12 cellular contexts compared by ENCODE assay signal in genomic region chr2:203122317-203122998, GRCh38.
A peak's percentile ranks its signal among the peaks of the same experiment; 100 is the strongest.
DNase-seq lines count a peak whose midpoint lies in the region; ATAC-seq and TF ChIP-seq lines count a peak whose summit lies in the region.
"Had no signal": no experiment of that assay in that cellular context is flagged by ENCODE, and none has a peak within 500 bp of the region (broad histone marks: within the 10 kb centered on the region; RNA-seq: fewer than 3 reads in every experiment).

No MANE protein-coding gene starts in this region.

- DNase-seq in EL (peak; percentile 4), adrenal gland (no peak), iPS-NIHi11 (ENCODE audit: low spot score) (no peak), pons (ENCODE audit: low spot score) (no peak), NCI-H446 treated with DMSO at 0.1 percent for 48 hours (lab: John Stamatoyannopoulos, UW) (no peak)
- DNase-seq: activated naive CD8-positive, alpha-beta T cell treated with anti-CD3 and anti-CD28 coated beads, Interleukin-2, amount 50 U/mL, for 24 hours; small intestine had no signal

- TF ChIP-seq CTCF in adrenal gland (IDR thresholded peaks at IDR 0.05) (peak in 4 of 6 experiments; percentile 15 to 31 (median 24)), liver (IDR thresholded peaks at IDR 0.05; ENCODE audit: low read depth, low read length, missing input control) (peak; percentile 23)

- no peak for ATAC-seq in HG02571 (IDR thresholded peaks at IDR 0.05; ENCODE audit: unreplicated experiment)
- ATAC-seq: activated naive CD8-positive, alpha-beta T cell treated with anti-CD3 and anti-CD28 coated beads, Interleukin-2, amount 50 U/mL, for 24 hours; Panc1; stimulated activated effector memory CD8-positive, alpha-beta T cell treated with anti-CD3 and anti-CD28 coated beads, Interleukin-12 subunit alpha, Interleukin-12 subunit beta, amount 100 ng/mL, for 72 hours had no signal

- H3K9me3 ChIP-seq in adrenal gland (replicated peaks in 1 of 3) (no peaks in the 10 kb centered on the region), liver (ENCODE audit: control insufficient read depth in 4 of 4, low read length in 3 of 4) (no peaks in the 10 kb centered on the region)

- TF ChIP-seq POLR2A in adrenal gland (IDR thresholded peaks at IDR 0.05): no peak

- intact Hi-C loops in adrenal gland (cut with DNase I): no loop called here

- WGBS in adrenal gland, 4 donors: 77 to 86% (median 78%) methylated on average over 1 of the region's 1 CpG
- WGBS in liver: 20% methylated on average over 1 of the region's 1 CpG

- TF ChIP-seq RAD21 in Ishikawa (IDR thresholded peaks at IDR 0.05; ENCODE audit: low read depth) (peak; percentile 15; the same call in 1 of the 2 replicates), liver (IDR thresholded peaks at IDR 0.05) (peak; percentile 74 to 75)

- TF ChIP-seq EP300 in Ishikawa (IDR thresholded peaks at IDR 0.05; ENCODE audit: borderline replicate concordance): no peak

- H3K27ac ChIP-seq in adrenal gland (no peak overlapping the region), liver (ENCODE audit: low read depth in 1 of 2, low read length in 2 of 2) (peak overlapping the region in 1 of 2 donors; percentile 38)

- H3K9ac ChIP-seq in liver (ENCODE audit: low read depth in 1 of 2, low read length in 2 of 2): no peak overlapping the region

- H3K27me3 ChIP-seq in adrenal gland (no peaks in the 10 kb centered on the region), liver (ENCODE audit: control insufficient read depth in 4 of 4, insufficient read depth in 4 of 4, low read length in 3 of 4) (no peaks in the 10 kb centered on the region)

- H3K4me3 ChIP-seq in adrenal gland (no peak overlapping the region), liver (ENCODE audit: low read depth in 1 of 3, low read length in 3 of 3) (no peak overlapping the region)

- H3K36me3 ChIP-seq in adrenal gland (replicated peaks in 1 of 2) (peaks cover 0 to 4% of the 10 kb centered on the region in 2 donors), liver (ENCODE audit: control insufficient read depth in 4 of 4, insufficient read depth in 3 of 4, low read depth in 1 of 4, low read length in 3 of 4) (peaks cover 0 to 12% (median 5%) of the 10 kb centered on the region in 4 donors)

- H3K4me1 ChIP-seq in adrenal gland (replicated peaks in 1 of 2): no peaks in the 10 kb centered on the region
- peaks cover 0 to 8% (median 5%) of the 10 kb centered on the region in 4 donors for H3K4me1 ChIP-seq in liver (ENCODE audit: control insufficient read depth in 4 of 4, insufficient read depth in 4 of 4, low read length in 3 of 4)

TF ChIP-seq in Ishikawa, 13 proteins besides CTCF, POLR2A, EP300 and RAD21:
- TF ChIP-seq REST (IDR thresholded peaks at IDR 0.05; ENCODE audit: low read depth) (no peak), MAX (IDR thresholded peaks at IDR 0.05) (no peak), TAF1 (IDR thresholded peaks at IDR 0.05; ENCODE audit: low read depth) (no peak), TCF12 (IDR thresholded peaks at IDR 0.05; ENCODE audit: low read depth) (no peak), ZBTB7A (IDR thresholded peaks at IDR 0.05; ENCODE audit: low read depth) (no peak), USF1 (IDR thresholded peaks at IDR 0.05) (no peak), CEBPB (IDR thresholded peaks at IDR 0.05) (no peak)

TF ChIP-seq in liver, 16 proteins besides CTCF, POLR2A, EP300 and RAD21:
- peak; percentile 29 for TF ChIP-seq REST (IDR thresholded peaks at IDR 0.05)
- peak; percentile 35 to 53 for TF ChIP-seq RXRA (IDR thresholded peaks at IDR 0.05)
- peak in 1 of 2 donors; percentile 25 for TF ChIP-seq HNF4A (conservative IDR thresholded peaks at IDR 0.05)
- peak; percentile 7 for TF ChIP-seq SP1 (IDR thresholded peaks at IDR 0.05)
- no peak for TF ChIP-seq JUND (IDR thresholded peaks at IDR 0.05)
